Comparison of ENCODE assay signal across 3 cellular contexts in genomic region chr6:79707621-79708020, GRCh38.
"Had no signal": no experiment of that assay in that cellular context is flagged by ENCODE, and none has a peak within 500 bp of the region (broad histone marks: within the 10 kb centered on the region; RNA-seq: fewer than 3 reads in every experiment).

No MANE protein-coding gene starts in this region.

- H3K4me3 ChIP-seq: GM12878 had no signal

- ATAC-seq: GM12878 had no signal

- DNase-seq: GDM1, GF-D8 had no signal
